10 cellular contexts compared by ENCODE assay signal in the genomic region with DNA sequence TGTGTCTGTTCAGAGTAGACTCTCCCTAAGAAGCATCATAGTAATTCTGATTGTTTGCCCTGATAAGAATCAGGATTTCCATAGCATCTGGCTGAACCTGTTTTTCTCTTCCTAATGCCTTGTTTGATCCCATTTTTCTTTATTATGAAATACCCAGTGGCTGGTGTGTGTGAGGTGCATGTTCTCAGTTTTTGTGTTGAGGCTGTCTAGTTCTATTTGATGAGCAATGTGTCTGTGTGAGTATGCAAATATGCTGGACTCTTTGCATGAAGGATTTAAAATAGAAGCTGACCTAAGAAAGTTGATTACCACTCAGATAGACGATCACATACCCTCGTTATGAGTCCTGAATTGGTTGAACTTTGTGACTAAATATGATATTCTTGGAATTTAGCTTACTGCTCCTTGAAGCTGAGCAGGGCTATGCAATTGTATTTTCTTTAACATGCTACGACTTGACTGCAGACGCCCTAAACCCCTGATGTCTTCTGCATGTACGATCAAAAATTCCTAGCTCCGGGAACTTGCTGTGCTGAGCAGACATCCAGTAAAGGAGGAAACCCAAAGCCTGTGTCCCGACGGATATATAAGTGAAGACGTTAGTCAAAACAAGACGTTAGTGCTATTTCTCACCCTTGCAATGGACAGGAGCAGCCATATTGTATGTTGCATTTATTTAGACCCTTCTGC. TPM values are rescaled to one million over a fixed set of nuclear protein-coding genes. Genes with fewer than 3 reads are reported as not detected.
DNase-seq lines count a peak whose midpoint lies in the region; ATAC-seq and TF ChIP-seq lines count a peak whose summit lies in the region.
"Had no signal": no experiment of that assay in that cellular context is flagged by ENCODE, and none has a peak within 500 bp of the region (broad histone marks: within the 10 kb centered on the region; RNA-seq: fewer than 3 reads in every experiment).

No MANE protein-coding gene starts in this region.

- no peak for DNase-seq in T-helper 1 cell
- no peak for DNase-seq in T-helper 9 cell
- DNase-seq in ureter (ENCODE audit: low spot score) = no peak
- no peak for DNase-seq in RPMI8226
- DNase-seq: cortex of kidney, left ventricle myocardium inferior had no signal

- peak; percentile 62 for ATAC-seq in HG03175 (IDR thresholded peaks at IDR 0.05; ENCODE audit: unreplicated experiment)
- ATAC-seq in stimulated activated memory B cell treated with anti-CD40 and anti-IgM and Interleukin-4, amounts not matched to agents 10 μg/mL and 1 μg/mL and 100 μg/mL, for 72 hours = peak; percentile 67

- TF ChIP-seq CTCF in brain (conservative IDR thresholded peaks at IDR 0.05) = no peak

- no peaks in the 10 kb centered on the region for H3K9me3 Mint-ChIP-seq in T-helper 1 cell treated with Interleukin-12 subunit alpha and Interleukin-12 subunit beta and Interleukin-4 antibody, amounts not matched to agents 30 μg/mL and 1 μg/mL, for 36 hours
- H3K9me3 Mint-ChIP-seq in brain = peaks cover 0 to 5% (median 0%) of the 10 kb centered on the region in 5 experiments
- no peaks in the 10 kb centered on the region for H3K9me3 Mint-ChIP-seq in stimulated activated memory B cell treated with anti-CD40 and anti-IgM and Interleukin-4, amounts not matched to agents 10 μg/mL and 1 μg/mL and 100 μg/mL, for 72 hours

- H3K4me3 Mint-ChIP-seq in T-helper 1 cell treated with Interleukin-12 subunit alpha and Interleukin-12 subunit beta and Interleukin-4 antibody, amounts not matched to agents 30 μg/mL and 1 μg/mL, for 36 hours = peak overlapping the region; percentile 2
- H3K4me3 Mint-ChIP-seq in brain = peak overlapping the region in 1 of 5 experiments; percentile 5
- H3K4me3 Mint-ChIP-seq in stimulated activated memory B cell treated with anti-CD40 and anti-IgM and Interleukin-4, amounts not matched to agents 10 μg/mL and 1 μg/mL and 100 μg/mL, for 72 hours = peak overlapping the region; percentile 32

- H3K27ac Mint-ChIP-seq in T-helper 1 cell treated with Interleukin-12 subunit alpha and Interleukin-12 subunit beta and Interleukin-4 antibody, amounts not matched to agents 30 μg/mL and 1 μg/mL, for 36 hours = no peak overlapping the region
- peak overlapping the region; percentile 51 to 93 (median 81) for H3K27ac Mint-ChIP-seq in brain
- H3K27ac Mint-ChIP-seq in stimulated activated memory B cell treated with anti-CD40 and anti-IgM and Interleukin-4, amounts not matched to agents 10 μg/mL and 1 μg/mL and 100 μg/mL, for 72 hours = peak overlapping the region; percentile 94

- H3K36me3 Mint-ChIP-seq in T-helper 1 cell treated with Interleukin-12 subunit alpha and Interleukin-12 subunit beta and Interleukin-4 antibody, amounts not matched to agents 30 μg/mL and 1 μg/mL, for 36 hours (ENCODE audit: low read depth) = peaks cover 27% of the 10 kb centered on the region
- H3K36me3 Mint-ChIP-seq in brain = peaks cover 56% of the 10 kb centered on the region
- peaks cover 57% of the 10 kb centered on the region for H3K36me3 Mint-ChIP-seq in stimulated activated memory B cell treated with anti-CD40 and anti-IgM and Interleukin-4, amounts not matched to agents 10 μg/mL and 1 μg/mL and 100 μg/mL, for 72 hours

- H3K27me3 Mint-ChIP-seq in T-helper 1 cell treated with Interleukin-12 subunit alpha and Interleukin-12 subunit beta and Interleukin-4 antibody, amounts not matched to agents 30 μg/mL and 1 μg/mL, for 36 hours (ENCODE audit: low read depth) = peaks cover 8% of the 10 kb centered on the region
- no peaks in the 10 kb centered on the region for H3K27me3 Mint-ChIP-seq in brain
- H3K27me3 Mint-ChIP-seq in stimulated activated memory B cell treated with anti-CD40 and anti-IgM and Interleukin-4, amounts not matched to agents 10 μg/mL and 1 μg/mL and 100 μg/mL, for 72 hours = no peaks in the 10 kb centered on the region

- peaks cover 83% of the 10 kb centered on the region for H3K4me1 Mint-ChIP-seq in T-helper 1 cell treated with Interleukin-12 subunit alpha and Interleukin-12 subunit beta and Interleukin-4 antibody, amounts not matched to agents 30 μg/mL and 1 μg/mL, for 36 hours (ENCODE audit: low read depth)
- H3K4me1 Mint-ChIP-seq in brain = peaks cover 83% of the 10 kb centered on the region
- H3K4me1 Mint-ChIP-seq in stimulated activated memory B cell treated with anti-CD40 and anti-IgM and Interleukin-4, amounts not matched to agents 10 μg/mL and 1 μg/mL and 100 μg/mL, for 72 hours = peaks cover 97% of the 10 kb centered on the region

RNA-seq across cellular contexts. Expression of gene SETBP1, which starts 51.3 kb away (rescaled TPM):
- polyA plus RNA-seq in brain (ENCODE audit: insufficient read depth, low read depth, low replicate concordance) = 25.7 TPM
- 51.0 TPM for total RNA-seq in ureter
